ENCODE assay signal across 11 cellular contexts in the genomic region with DNA sequence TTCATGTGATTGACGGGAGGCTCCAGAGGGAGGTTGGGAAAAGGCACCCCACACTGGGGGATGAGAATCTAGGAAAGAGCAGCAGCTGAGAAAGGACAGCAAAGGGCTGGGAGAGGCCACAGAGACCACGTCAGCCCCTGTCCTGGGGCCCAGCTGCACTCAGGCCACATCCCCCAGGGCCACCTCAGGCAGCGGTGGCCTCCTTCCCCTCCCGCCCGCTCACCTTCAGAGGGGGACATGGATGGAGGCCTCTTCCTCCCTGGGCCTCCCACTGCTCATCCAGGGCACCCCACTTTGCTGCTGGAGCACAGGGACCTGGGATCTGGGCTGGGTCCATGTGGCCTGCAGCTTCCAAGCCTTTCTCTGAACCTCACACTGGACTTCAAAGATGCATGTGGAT.
"Had no signal": no experiment of that assay in that cellular context is flagged by ENCODE, and none has a peak within 500 bp of the region (broad histone marks: within the 10 kb centered on the region; RNA-seq: fewer than 3 reads in every experiment).

No MANE protein-coding gene starts in this region.

- H3K27ac Mint-ChIP-seq: activated naive CD4-positive, alpha-beta T cell treated with anti-CD3 and anti-CD28 coated beads, Interleukin-2, amount 50 U/mL, for 24 hours; T-cell had no signal

- H3K9me3 ChIP-seq: right lobe of liver had no signal

- H3K27me3 ChIP-seq: right lobe of liver had no signal

- H3K4me3 ChIP-seq: right lobe of liver had no signal

- H3K36me3 Mint-ChIP-seq: activated naive CD4-positive, alpha-beta T cell treated with anti-CD3 and anti-CD28 coated beads, Interleukin-2, amount 50 U/mL, for 24 hours; brain; naive thymus-derived CD8-positive, alpha-beta T cell; T-cell had no signal

- H3K9me3 Mint-ChIP-seq: activated CD4-positive, alpha-beta T cell treated with anti-CD3 and anti-CD28 coated beads, Interleukin-2, amount 10 ng/mL, durations not matched to agents 7 days and 5 days; activated naive CD4-positive, alpha-beta T cell treated with anti-CD3 and anti-CD28 coated beads, Interleukin-2, amount 50 U/mL, for 24 hours; naive thymus-derived CD8-positive, alpha-beta T cell had no signal

- H3K27ac ChIP-seq: right lobe of liver had no signal

- H3K27me3 Mint-ChIP-seq: T-cell had no signal

- DNase-seq: activated CD4-positive, alpha-beta T cell treated with anti-CD3 and anti-CD28 coated beads, Interleukin-2, amount 10 ng/mL, durations not matched to agents 7 days and 5 days; activated effector memory CD4-positive, alpha-beta T cell treated with Interleukin-2 at 50 U/mL for 16 hours; amygdala; hypothalamus; left cardiac atrium; stimulated activated naive CD4-positive, alpha-beta T cell treated with Interleukin-2 at 50 U/mL for 16 hours had no signal

- ATAC-seq: left cardiac atrium; naive thymus-derived CD8-positive, alpha-beta T cell; right lobe of liver; T-cell had no signal

- H3K4me1 ChIP-seq: right lobe of liver had no signal

- H3K4me3 Mint-ChIP-seq: activated CD4-positive, alpha-beta T cell treated with anti-CD3 and anti-CD28 coated beads, Interleukin-2, amount 10 ng/mL, durations not matched to agents 7 days and 5 days; activated naive CD4-positive, alpha-beta T cell treated with anti-CD3 and anti-CD28 coated beads, Interleukin-2, amount 50 U/mL, for 24 hours; naive thymus-derived CD8-positive, alpha-beta T cell; T-cell had no signal

- H3K36me3 ChIP-seq: right lobe of liver had no signal
